ENCODE assay signal across 18 cellular contexts in genomic region chr2:220226076-220226475, GRCh38.
"Had no signal": no experiment of that assay in that cellular context is flagged by ENCODE, and none has a peak within 500 bp of the region (broad histone marks: within the 10 kb centered on the region; RNA-seq: fewer than 3 reads in every experiment).

No MANE protein-coding gene starts in this region.

- FAIRE-seq: urothelium cell line had no signal

- H3K79me2 ChIP-seq: hepatocyte, parathyroid adenoma had no signal

- H3K36me3 ChIP-seq: tibial artery had no signal

- H3K4me1 ChIP-seq: parathyroid adenoma had no signal

- ATAC-seq: activated T-cell treated with anti-CD3 and anti-CD28 coated beads, Interleukin-2, amount 50 U/mL, for 72 hours; effector memory CD8-positive, alpha-beta T cell; left cardiac atrium; natural killer cell treated with Interleukin-12 subunit alpha and Interleukin-12 subunit beta and Interleukin-15 and Interleukin-18, amount 100 ng/mL, for 72 hours; stimulated activated naive CD8-positive, alpha-beta T cell treated with anti-CD3 and anti-CD28 coated beads, Interleukin-15, Interleukin-2, amounts not matched to agents 100 U/mL and 50 U/mL, for 24 hours had no signal

- H3K4me2 ChIP-seq: hepatocyte had no signal

- H3K27me3 ChIP-seq: hepatocyte, tibial artery had no signal

- H3K4me3 ChIP-seq: hepatocyte, tibial artery had no signal

- DNase-seq: activated CD4-positive, CD25-positive, alpha-beta regulatory T cell treated with anti-CD3 and anti-CD28 coated beads, Interleukin-2, amount 50 U/mL, for 72 hours; activated CD8-positive, alpha-beta memory T cell treated with anti-CD3 and anti-CD28 coated beads for 24 hours; activated CD8-positive, alpha-beta memory T cell treated with anti-CD3 and anti-CD28 coated beads, Interleukin-2, amount 50 U/mL, for 48 hours; activated effector memory CD4-positive, alpha-beta T cell treated with anti-CD3 and anti-CD28 coated beads, Interleukin-2, amount 50 U/mL, for 16 hours; activated naive CD4-positive, alpha-beta T cell treated with anti-CD3 and anti-CD28 coated beads, Interleukin-2, amount 50 U/mL, for 16 hours; activated T-cell treated with anti-CD3 and anti-CD28 coated beads, Interleukin-2, amount 50 U/mL, for 72 hours; effector memory CD8-positive, alpha-beta T cell; foreskin fibroblast; left cardiac atrium; stimulated activated naive CD8-positive, alpha-beta T cell treated with anti-CD3 and anti-CD28 coated beads, Interleukin-15, Interleukin-2, amounts not matched to agents 100 U/mL and 50 U/mL, for 24 hours; substantia nigra; T-helper 2 cell; tibial artery had no signal

- H3K9me3 ChIP-seq: tibial artery had no signal

- H3K9ac ChIP-seq: parathyroid adenoma had no signal

- H2AFZ ChIP-seq: hepatocyte, parathyroid adenoma had no signal

- H3K27ac ChIP-seq: hepatocyte, parathyroid adenoma, tibial artery, VCaP had no signal
